8 cellular contexts compared by ENCODE assay signal in the genomic region with DNA sequence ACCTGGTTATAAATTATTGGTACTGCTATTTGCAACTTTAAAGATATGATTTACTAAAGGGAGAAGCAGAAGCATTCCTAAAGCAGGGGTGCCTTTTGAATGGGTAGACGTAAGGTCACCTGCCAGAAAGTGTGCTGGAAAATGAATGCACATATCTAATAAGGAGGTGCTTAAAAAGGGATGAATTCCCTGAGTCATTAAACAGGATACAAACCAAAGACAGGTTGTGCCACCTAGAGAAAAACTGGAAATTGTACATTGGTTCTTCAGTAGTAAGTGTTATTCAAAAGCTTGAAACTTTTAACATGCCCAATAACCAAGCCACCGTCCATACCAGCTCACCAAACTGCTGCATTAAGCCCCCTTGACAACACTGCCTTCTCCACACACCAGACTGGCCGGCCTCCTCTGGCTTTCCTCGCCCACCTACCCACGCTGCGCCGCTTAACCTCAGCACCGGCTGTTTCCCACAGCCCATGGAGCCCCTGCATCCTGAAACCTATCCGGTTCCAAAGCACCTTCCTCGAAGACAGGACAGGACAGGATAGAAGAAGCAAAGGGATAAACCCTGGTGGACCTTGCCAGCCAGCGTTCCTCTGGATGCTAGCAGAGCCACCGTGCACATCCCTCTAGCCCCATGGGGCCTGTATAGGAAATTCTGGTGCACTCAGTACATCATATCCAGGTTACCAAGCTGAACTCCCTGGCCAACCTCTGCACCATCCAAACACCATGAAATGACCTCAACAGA.
DNase-seq lines count a peak whose midpoint lies in the region; ATAC-seq and TF ChIP-seq lines count a peak whose summit lies in the region.

No MANE protein-coding gene starts in this region.

- H3K36me3 ChIP-seq in HAP-1 (replicated peaks) (no peaks in the 10 kb centered on the region), Panc1 (ENCODE audit: control insufficient read depth, insufficient read depth, low read length) (no peaks in the 10 kb centered on the region)

- CTCF ChIA-PET in Panc1 (lab: Charles Lee) = no interaction called here

- no peaks in the 10 kb centered on the region for H3K27me3 ChIP-seq in HAP-1 (ENCODE audit: low read depth)
- peaks cover 12% of the 10 kb centered on the region for H3K27me3 ChIP-seq in Panc1 (ENCODE audit: control insufficient read depth, insufficient read depth, low read length)

- TF ChIP-seq CTCF in Panc1 (IDR thresholded peaks at IDR 0.05) = no peak

- peak in 1 of 2 experiments; percentile 9 for DNase-seq in HAP-1 (ENCODE audit: low spot score in 2 of 2)
- DNase-seq in Panc1 (ENCODE audit: low read depth, low spot score) = no peak
- peak; percentile 36 for DNase-seq in putamen (ENCODE audit: low spot score)
- DNase-seq in superior temporal gyrus (ENCODE audit: extremely low spot score) = no peak
- DNase-seq in NCI-H2081 treated with DMSO at 0.1 percent for 48 hours (lab: John Stamatoyannopoulos, UW) = no peak

- ATAC-seq in Panc1 (peak; percentile 10; the same call in 1 of the 2 replicates), esophagus mucosa (peak; percentile 52), GM21825 (IDR thresholded peaks at IDR 0.05; ENCODE audit: unreplicated experiment) (no peak), HG03025 (IDR thresholded peaks at IDR 0.05; ENCODE audit: low FRiP score, unreplicated experiment) (no peak)

- H3K9me3 ChIP-seq in HAP-1 (no peaks in the 10 kb centered on the region), Panc1 (ENCODE audit: control insufficient read depth, insufficient read depth, low read depth, low read length) (no peaks in the 10 kb centered on the region)

- in situ Hi-C loops in HAP-1 (cut with MboI; ENCODE audit: low sequenced_read_pairs) = no loop called here
- in situ Hi-C loops in Panc1 (cut with HindIII; ENCODE audit: low pct_unique_long_range_greater_than_20kb, low sequenced_read_pairs) = no loop called here

- POLR2A ChIA-PET in Panc1 (lab: Charles Lee) = interaction anchor here (0.7 kb wide), 1 partner anchor 201 kb away, joined by 3 read pairs; the partner anchor contains the start of gene CAND1

- H3K27ac ChIP-seq in Panc1 (ENCODE audit: low read length) = no peak overlapping the region

- no TSS peak for BruUV-seq in Panc1 (replicated peaks; lab: Mats Ljungman, UMichigan)

- H3K4me3 ChIP-seq in HAP-1 (peak overlapping the region; percentile 50), Panc1 (ENCODE audit: low read depth in 2 of 2, low read length in 2 of 2) (peak overlapping the region; percentile 42 to 54)

- intact Hi-C loops in Panc1 (cut with micrococcal nuclease; ENCODE audit: unreplicated experiment) = no loop called here

- no peaks in the 10 kb centered on the region; the same call in 1 of the 2 replicates for H3K4me1 ChIP-seq in HAP-1
- H3K4me1 ChIP-seq in Panc1 (ENCODE audit: control insufficient read depth, insufficient read depth, low read length) = no peaks in the 10 kb centered on the region; the same call in 1 of the 2 replicates

Comparison
In these comparisons a context has a peak if more than half of its experiments do, and no peak if none do; other contexts are left out.
1. ATAC-seq: peak in Panc1 (single experiment) and esophagus mucosa (single experiment); none in GM21825 (single experiment) and HG03025 (single experiment).